Comparison of ENCODE assay signal across 1 cellular context in genomic region chr2:26238301-26238958, GRCh38.
TF ChIP-seq lines count a peak whose summit lies in the region.

No MANE protein-coding gene starts in this region.

TF ChIP-seq in HepG2, 621 proteins besides CTCF, POLR2A, EP300 and RAD21 (continued from another document):
- TF ChIP-seq, protein P1, sequence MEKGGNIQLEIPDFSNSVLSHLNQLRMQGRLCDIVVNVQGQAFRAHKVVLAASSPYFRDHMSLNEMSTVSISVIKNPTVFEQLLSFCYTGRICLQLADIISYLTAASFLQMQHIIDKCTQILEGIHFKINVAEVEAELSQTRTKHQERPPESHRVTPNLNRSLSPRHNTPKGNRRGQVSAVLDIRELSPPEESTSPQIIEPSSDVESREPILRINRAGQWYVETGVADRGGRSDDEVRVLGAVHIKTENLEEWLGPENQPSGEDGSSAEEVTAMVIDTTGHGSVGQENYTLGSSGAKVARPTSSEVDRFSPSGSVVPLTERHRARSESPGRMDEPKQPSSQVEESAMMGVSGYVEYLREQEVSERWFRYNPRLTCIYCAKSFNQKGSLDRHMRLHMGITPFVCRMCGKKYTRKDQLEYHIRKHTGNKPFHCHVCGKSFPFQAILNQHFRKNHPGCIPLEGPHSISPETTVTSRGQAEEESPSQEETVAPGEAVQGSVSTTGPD (CRISPR knock-in tag; IDR thresholded peaks at IDR 0.05): 0 out of 2 replicates have a peak, but pooled peaks have one; percentile 42
- TF ChIP-seq SMAD9 (CRISPR knock-in tag; IDR thresholded peaks at IDR 0.05): no peak
- no peak for TF ChIP-seq ZSCAN21 (CRISPR knock-in tag; IDR thresholded peaks at IDR 0.05; ENCODE audit: borderline replicate concordance)
- TF ChIP-seq MED13 (CRISPR knock-in tag; IDR thresholded peaks at IDR 0.05): no peak
- no peak for TF ChIP-seq NFE2 (CRISPR knock-in tag; IDR thresholded peaks at IDR 0.05)
- TF ChIP-seq, protein P2, sequence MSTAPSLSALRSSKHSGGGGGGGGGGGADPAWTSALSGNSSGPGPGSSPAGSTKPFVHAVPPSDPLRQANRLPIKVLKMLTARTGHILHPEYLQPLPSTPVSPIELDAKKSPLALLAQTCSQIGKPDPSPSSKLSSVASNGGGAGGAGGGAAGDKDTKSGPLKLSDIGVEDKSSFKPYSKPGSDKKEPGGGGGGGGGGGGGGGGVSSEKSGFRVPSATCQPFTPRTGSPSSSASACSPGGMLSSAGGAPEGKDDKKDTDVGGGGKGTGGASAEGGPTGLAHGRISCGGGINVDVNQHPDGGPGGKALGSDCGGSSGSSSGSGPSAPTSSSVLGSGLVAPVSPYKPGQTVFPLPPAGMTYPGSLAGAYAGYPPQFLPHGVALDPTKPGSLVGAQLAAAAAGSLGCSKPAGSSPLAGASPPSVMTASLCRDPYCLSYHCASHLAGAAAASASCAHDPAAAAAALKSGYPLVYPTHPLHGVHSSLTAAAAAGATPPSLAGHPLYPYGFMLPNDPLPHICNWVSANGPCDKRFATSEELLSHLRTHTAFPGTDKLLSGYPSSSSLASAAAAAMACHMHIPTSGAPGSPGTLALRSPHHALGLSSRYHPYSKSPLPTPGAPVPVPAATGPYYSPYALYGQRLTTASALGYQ (CRISPR knock-in tag; IDR thresholded peaks at IDR 0.05): no peak
- peak in 1 of 2 experiments; percentile 39; a peak in 1 of 4 replicates for TF ChIP-seq KLF16 (CRISPR knock-in tag; IDR thresholded peaks at IDR 0.05)
- TF ChIP-seq ZBTB7B (CRISPR knock-in tag; IDR thresholded peaks at IDR 0.05): no peak
- TF ChIP-seq ZBTB8A (CRISPR knock-in tag; IDR thresholded peaks at IDR 0.05; ENCODE audit: borderline replicate concordance, low read depth): no peak
- TF ChIP-seq AKAP8 (CRISPR knock-in tag; IDR thresholded peaks at IDR 0.05): no peak
- no peak for TF ChIP-seq ZNF20 (CRISPR knock-in tag; IDR thresholded peaks at IDR 0.05)
- no peak for TF ChIP-seq KAT2B (IDR thresholded peaks at IDR 0.05; ENCODE audit: borderline replicate concordance, low read depth, low read length)
- no peak for TF ChIP-seq KLF12 (CRISPR knock-in tag; IDR thresholded peaks at IDR 0.05; ENCODE audit: borderline replicate concordance)
- TF ChIP-seq ZNF337 (CRISPR knock-in tag; IDR thresholded peaks at IDR 0.05; ENCODE audit: borderline replicate concordance, low read depth): no peak
- no peak for TF ChIP-seq ZNF564 (CRISPR knock-in tag; IDR thresholded peaks at IDR 0.05)
- TF ChIP-seq GRHL1 (CRISPR knock-in tag; conservative IDR thresholded peaks at IDR 0.05): no peak
- TF ChIP-seq ZNF770 (CRISPR knock-in tag; IDR thresholded peaks at IDR 0.05): no peak
- no peak for TF ChIP-seq ATAD3A (CRISPR knock-in tag; IDR thresholded peaks at IDR 0.05)
